ENCODE assay signal across 19 cellular contexts in the genomic region with DNA sequence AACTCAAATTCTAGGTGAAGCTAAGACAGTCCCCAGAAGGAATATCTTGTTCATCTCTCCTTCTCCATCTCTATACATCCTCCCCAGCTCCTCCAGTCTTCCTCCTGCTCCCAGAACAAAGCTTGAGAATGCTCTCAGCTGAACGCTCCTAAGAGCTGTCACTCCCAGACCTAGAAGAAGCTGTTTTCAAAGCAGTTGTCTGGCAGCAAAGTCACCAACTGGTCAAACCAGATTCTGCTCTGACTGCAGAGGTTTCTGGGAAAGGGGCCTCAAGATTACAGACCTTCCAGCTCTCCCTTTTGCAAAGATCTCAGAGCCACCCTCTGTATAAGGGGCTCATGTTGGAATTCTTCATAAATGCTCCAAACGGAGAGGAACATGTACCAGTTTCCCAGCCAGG. TPM values are rescaled to one million over a fixed set of nuclear protein-coding genes. Genes with fewer than 3 reads are reported as not detected.
"Had no signal": no experiment of that assay in that cellular context is flagged by ENCODE, and none has a peak within 500 bp of the region (broad histone marks: within the 10 kb centered on the region; RNA-seq: fewer than 3 reads in every experiment).

No MANE protein-coding gene starts in this region.

- H3K36me3 ChIP-seq: cardiac muscle cell, left ventricle myocardium inferior, ovary, right lobe of liver, thoracic aorta, WERI-Rb-1 had no signal

- H3K27ac Mint-ChIP-seq: activated naive CD4-positive, alpha-beta T cell treated with anti-CD3 and anti-CD28 coated beads, Interleukin-2, amount 50 U/mL, for 72 hours; effector memory CD8-positive, alpha-beta T cell; naive thymus-derived CD4-positive, alpha-beta T cell; stimulated activated naive B cell treated with anti-CD40 and anti-IgM and Interleukin-4, amounts not matched to agents 10 μg/mL and 1 μg/mL and 100 μg/mL, for 72 hours; T-helper 1 cell treated with Interleukin-12 subunit alpha and Interleukin-12 subunit beta and Interleukin-4 antibody, amounts not matched to agents 30 μg/mL and 1 μg/mL, for 36 hours had no signal

- DNase-seq: activated CD4-positive, alpha-beta T cell treated with anti-CD3 and anti-CD28 coated beads, Interleukin-2, amount 50 U/mL, for 48 hours; activated gamma-delta T cell; dermis blood vessel endothelial cell; effector memory CD8-positive, alpha-beta T cell; kidney; left ventricle myocardium inferior; mucosa of descending colon; naive thymus-derived CD4-positive, alpha-beta T cell; ovary; right lobe of liver; small intestine; stimulated activated CD4-positive, alpha-beta T cell treated with anti-CD3 and anti-CD28 coated beads, Interleukin-4, amount 100 ng/mL, for 24 hours; stimulated activated naive B cell treated with anti-CD40 and anti-IgM and Interleukin-4, amounts not matched to agents 10 μg/mL and 1 μg/mL and 100 μg/mL, for 72 hours; WERI-Rb-1 had no signal

- H3K36me3 Mint-ChIP-seq: activated naive CD4-positive, alpha-beta T cell treated with anti-CD3 and anti-CD28 coated beads, Interleukin-2, amount 50 U/mL, for 72 hours; naive thymus-derived CD4-positive, alpha-beta T cell; stimulated activated naive B cell treated with anti-CD40 and anti-IgM and Interleukin-4, amounts not matched to agents 10 μg/mL and 1 μg/mL and 100 μg/mL, for 72 hours had no signal

- H3K9me3 Mint-ChIP-seq: effector memory CD8-positive, alpha-beta T cell; T-helper 1 cell treated with Interleukin-12 subunit alpha and Interleukin-12 subunit beta and Interleukin-4 antibody, amounts not matched to agents 30 μg/mL and 1 μg/mL, for 36 hours had no signal

- H3K4me1 ChIP-seq: left ventricle myocardium inferior, right lobe of liver had no signal

- H3K9me3 ChIP-seq: left ventricle myocardium inferior, mucosa of descending colon, ovary, right lobe of liver, thoracic aorta had no signal

- H3K27me3 Mint-ChIP-seq: effector memory CD8-positive, alpha-beta T cell; stimulated activated naive B cell treated with anti-CD40 and anti-IgM and Interleukin-4, amounts not matched to agents 10 μg/mL and 1 μg/mL and 100 μg/mL, for 72 hours had no signal

- H3K27ac ChIP-seq: cardiac muscle cell, epithelial cell of prostate, left ventricle myocardium inferior, ovary, right lobe of liver, thoracic aorta, WERI-Rb-1 had no signal

- H3K4me1 Mint-ChIP-seq: naive thymus-derived CD4-positive, alpha-beta T cell; stimulated activated naive B cell treated with anti-CD40 and anti-IgM and Interleukin-4, amounts not matched to agents 10 μg/mL and 1 μg/mL and 100 μg/mL, for 72 hours had no signal

- ATAC-seq: activated naive CD4-positive, alpha-beta T cell treated with anti-CD3 and anti-CD28 coated beads, Interleukin-2, amount 50 U/mL, for 72 hours; effector memory CD8-positive, alpha-beta T cell; mucosa of descending colon; naive thymus-derived CD4-positive, alpha-beta T cell; right lobe of liver; stimulated activated naive B cell treated with anti-CD40 and anti-IgM and Interleukin-4, amounts not matched to agents 10 μg/mL and 1 μg/mL and 100 μg/mL, for 72 hours had no signal

- H3K27me3 ChIP-seq: cardiac muscle cell, ovary, right lobe of liver had no signal

- H3K4me3 Mint-ChIP-seq: effector memory CD8-positive, alpha-beta T cell; naive thymus-derived CD4-positive, alpha-beta T cell; stimulated activated naive B cell treated with anti-CD40 and anti-IgM and Interleukin-4, amounts not matched to agents 10 μg/mL and 1 μg/mL and 100 μg/mL, for 72 hours; T-helper 1 cell treated with Interleukin-12 subunit alpha and Interleukin-12 subunit beta and Interleukin-4 antibody, amounts not matched to agents 30 μg/mL and 1 μg/mL, for 36 hours had no signal

- H3K4me3 ChIP-seq: cardiac muscle cell, left ventricle myocardium inferior, mucosa of descending colon, ovary, right lobe of liver, thoracic aorta had no signal

RNA-seq across cellular contexts. Expression of a gene that starts 9.6 kb away (rescaled TPM):
- total RNA-seq: activated naive CD4-positive, alpha-beta T cell treated with anti-CD3 and anti-CD28 coated beads, Interleukin-2, amount 50 U/mL, for 72 hours; naive thymus-derived CD4-positive, alpha-beta T cell had no signal
- polyA plus RNA-seq: naive thymus-derived CD4-positive, alpha-beta T cell had no signal
